8 cellular contexts compared by ENCODE assay signal in the genomic region with DNA sequence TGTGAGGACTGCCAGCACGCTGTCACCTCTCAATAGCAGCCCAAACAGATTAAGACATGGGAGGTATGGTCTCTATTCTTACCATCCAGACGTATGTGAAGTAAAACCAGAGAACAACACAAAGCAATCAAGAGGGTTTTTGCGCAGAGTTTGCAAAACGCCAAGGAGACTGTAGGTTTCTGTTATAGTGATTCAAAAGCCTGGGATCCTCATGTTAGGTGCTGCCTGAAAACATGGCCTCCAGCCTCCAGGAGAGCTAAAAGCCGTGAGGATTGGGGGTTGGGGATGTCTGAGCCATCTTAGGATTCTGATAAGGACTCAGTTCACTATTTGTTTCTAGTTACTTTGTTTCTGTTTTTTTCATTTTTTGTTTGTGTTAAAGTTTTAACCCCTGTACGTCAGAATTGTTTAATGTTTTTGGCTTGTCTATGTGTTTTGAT. TPM values are rescaled to one million over a fixed set of nuclear protein-coding genes. Genes with fewer than 3 reads are reported as not detected.
A peak's percentile ranks its signal among the peaks of the same experiment; 100 is the strongest.
DNase-seq lines count a peak whose midpoint lies in the region; ATAC-seq and TF ChIP-seq lines count a peak whose summit lies in the region.

No MANE protein-coding gene starts in this region.

- peak overlapping the region; percentile 42 for H3K4me3 ChIP-seq in epithelial cell of esophagus (ENCODE audit: low read length)
- H3K4me3 ChIP-seq in skeletal muscle cell (ENCODE audit: low read depth, low read length): peak overlapping the region; percentile 27

- peak; percentile 1 to 44 for DNase-seq in SW 1271 (lab: John Stamatoyannopoulos, UW)
- peak; percentile 34 for DNase-seq in epithelial cell of esophagus (ENCODE audit: low read depth)
- no peak for DNase-seq in skeletal muscle cell (ENCODE audit: low read depth)
- no peak for DNase-seq in H4 (ENCODE audit: low spot score)
- DNase-seq in activated CD4-positive, CD25-positive, alpha-beta regulatory T cell (lab: John Stamatoyannopoulos, UW): no peak

- peak; percentile 1 for TF ChIP-seq POLR2A in GM19193 (IDR thresholded peaks at IDR 0.05; ENCODE audit: extremely low read depth, insufficient read depth, insufficient read length)

- no peak for TF ChIP-seq CTCF in 22Rv1 (IDR thresholded peaks at IDR 0.05)
- TF ChIP-seq CTCF in epithelial cell of esophagus (IDR thresholded peaks at IDR 0.05; ENCODE audit: insufficient read depth, low read depth, low read length, missing control alignments): no peak

- peak overlapping the region; percentile 81 for H3K27ac ChIP-seq in 22Rv1

- ATAC-seq in GM19463 (IDR thresholded peaks at IDR 0.05; ENCODE audit: unreplicated experiment): no peak

RNA-seq across cellular contexts. Expression of gene CCT8, which starts 4.2 kb away (rescaled TPM):
- total RNA-seq in H4 (2014; rRNA removed; shearing (Covaris generic)): 334 and 412 TPM in 2 replicates

RNA-seq across cellular contexts. Expression of gene MAP3K7CL, which starts 52.8 kb away (rescaled TPM):
- total RNA-seq in H4 (2014; rRNA removed; shearing (Covaris generic)): 2.9 and 4.0 TPM in 2 replicates

RNA-seq across cellular contexts. Expression of gene USP16, which starts 53.2 kb away (rescaled TPM):
- total RNA-seq in H4 (2014; rRNA removed; shearing (Covaris generic)): 43.6 and 45.7 TPM in 2 replicates

RNA-seq across cellular contexts. Expression of gene RWDD2B, which starts 58.5 kb away (rescaled TPM):
- 8.8 and 8.9 TPM in 2 replicates for total RNA-seq in H4 (2014; rRNA removed; shearing (Covaris generic))

Comparison
In these comparisons a context has a peak if more than half of its experiments do, and no peak if none do; other contexts are left out.
1. DNase-seq: peak in SW 1271 (2 of 2) and epithelial cell of esophagus (single experiment); none in skeletal muscle cell (single experiment), H4 (single experiment) and activated CD4-positive, CD25-positive, alpha-beta regulatory T cell (0 of 4).